ENCODE assay signal across 10 cellular contexts in genomic region chr9:131651599-131651998, GRCh38.
DNase-seq lines count a peak whose midpoint lies in the region; ATAC-seq and TF ChIP-seq lines count a peak whose summit lies in the region.
"Had no signal": no experiment of that assay in that cellular context is flagged by ENCODE, and none has a peak within 500 bp of the region (broad histone marks: within the 10 kb centered on the region; RNA-seq: fewer than 3 reads in every experiment).

No MANE protein-coding gene starts in this region.

- H3K9me3 ChIP-seq in spleen, result no peaks in the 10 kb centered on the region

- H3K4me3 ChIP-seq in spleen, result no peak overlapping the region

- peaks cover 0 to 43% (median 18%) of the 10 kb centered on the region in 6 donors for H3K36me3 ChIP-seq in spleen

- H3K4me1 ChIP-seq in spleen, result peaks cover 17 to 74% (median 49%) of the 10 kb centered on the region in 6 donors

- 66 to 79% (median 68%) methylated on average over 3 of the region's 3 CpGs for WGBS in spleen, 5 donors

- no peak for TF ChIP-seq POLR2A in spleen (IDR thresholded peaks at IDR 0.05)

- DNase-seq in SIG-M5 treated with dmso at 0.1 percent for 504 hours (lab: John Stamatoyannopoulos, UW; ENCODE audit: unreplicated experiment) (peak; percentile 73), SIG-M5 (lab: John Stamatoyannopoulos, UW) (no peak), RKO (ENCODE audit: low spot score) (peak; percentile 55), spleen (no peak), NCI-H128 (lab: John Stamatoyannopoulos, UW; ENCODE audit: unreplicated experiment) (no peak), NCI-H1092 treated with DMSO at 0.1 percent for 48 hours (lab: John Stamatoyannopoulos, UW) (no peak)
- DNase-seq: cerebellar nuclear complex had no signal

- ATAC-seq in esophagus mucosa (peak; percentile 72), GM18873 (IDR thresholded peaks at IDR 0.05; ENCODE audit: low FRiP score, unreplicated experiment) (no peak)

- H3K27ac ChIP-seq in spleen, result peak overlapping the region in 6 of 8 donors; percentile 38 to 78 (median 70)
- H3K27ac ChIP-seq: 22Rv1 had no signal

- intact Hi-C loops in spleen (cut with DNase I; ENCODE audit: low total_unique reads), result no loop called here

- no peak for TF ChIP-seq CTCF in spleen (IDR thresholded peaks at IDR 0.05 in 8 of 11, conservative IDR thresholded peaks at IDR 0.05 in 3 of 11)

- H3K27me3 ChIP-seq in spleen (replicated peaks in 1 of 7), result no peaks in the 10 kb centered on the region

Comparison
In these comparisons a context has a peak if more than half of its experiments do, and no peak if none do; other contexts are left out.
1. DNase-seq: peak in SIG-M5 treated with dmso at 0.1 percent for 504 hours (single experiment) and RKO (single experiment); none in SIG-M5 (single experiment), spleen (single experiment), NCI-H128 (single experiment) and NCI-H1092 treated with DMSO at 0.1 percent for 48 hours (single experiment).